Comparison of ENCODE assay signal across 8 cellular contexts in the genomic region with DNA sequence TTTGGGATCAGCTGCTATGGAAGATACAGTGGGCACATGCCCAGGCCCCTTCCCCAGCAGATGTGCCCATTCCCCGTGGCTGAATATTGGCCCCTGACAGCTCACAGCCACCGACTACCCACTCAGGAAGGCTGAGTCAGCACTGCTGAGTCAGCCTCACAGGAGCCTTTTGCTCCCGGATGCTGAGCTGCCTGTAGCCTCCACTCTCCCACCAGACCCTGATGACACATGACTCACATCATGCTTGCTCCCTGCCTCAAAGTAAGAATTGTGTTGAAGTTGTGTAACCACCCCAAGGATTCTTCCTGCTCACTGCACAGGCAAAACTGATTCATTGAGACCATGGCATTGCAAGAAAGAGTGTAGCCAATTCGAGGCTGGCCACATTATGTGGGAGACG.
DNase-seq lines count a peak whose midpoint lies in the region; ATAC-seq and TF ChIP-seq lines count a peak whose summit lies in the region.
"Had no signal": no experiment of that assay in that cellular context is flagged by ENCODE, and none has a peak within 500 bp of the region (broad histone marks: within the 10 kb centered on the region; RNA-seq: fewer than 3 reads in every experiment).

No MANE protein-coding gene starts in this region.

- DNase-seq in ELF-1 (ENCODE audit: low read depth, low spot score): peak; percentile 49
- DNase-seq in MG63: peak; percentile 79
- peak; percentile 14 for DNase-seq in choroid plexus epithelial cell (ENCODE audit: low read depth)
- DNase-seq in renal cortical epithelial cell (ENCODE audit: low read depth): peak; percentile 76
- no peak for DNase-seq in esophagus muscularis mucosa (ENCODE audit: extremely low spot score)
- DNase-seq in amygdala (lab: John Stamatoyannopoulos, UW): no peak
- DNase-seq: NCI-H524 treated with DMSO at 0.1 percent for 48 hours had no signal

- no peaks in the 10 kb centered on the region for H3K4me1 ChIP-seq in esophagus muscularis mucosa

- TF ChIP-seq POLR2A in esophagus muscularis mucosa (IDR thresholded peaks at IDR 0.05; ENCODE audit: low read depth): no peak

- WGBS in esophagus muscularis mucosa: 85% methylated on average over 2 of the region's 5 CpGs

- no peak for ATAC-seq in GM18498 (IDR thresholded peaks at IDR 0.05; ENCODE audit: unreplicated experiment)

- H3K27me3 ChIP-seq in MG63 (no peaks in the 10 kb centered on the region; the same call in 1 of the 2 replicates), esophagus muscularis mucosa (no peaks in the 10 kb centered on the region)

- H3K27ac ChIP-seq in esophagus muscularis mucosa (replicated peaks in 1 of 4): no peak overlapping the region

- TF ChIP-seq EP300 in esophagus muscularis mucosa (IDR thresholded peaks at IDR 0.05): no peak

- H3K4me3 ChIP-seq in MG63 (no peak overlapping the region), choroid plexus epithelial cell (ENCODE audit: low read depth, low read length) (no peak overlapping the region), esophagus muscularis mucosa (no peak overlapping the region)

- TF ChIP-seq CTCF in choroid plexus epithelial cell (conservative IDR thresholded peaks at IDR 0.05; ENCODE audit: low read depth, low read length): no peak
- no peak for TF ChIP-seq CTCF in esophagus muscularis mucosa (IDR thresholded peaks at IDR 0.05)

- H3K36me3 ChIP-seq in MG63 (no peaks in the 10 kb centered on the region), esophagus muscularis mucosa (no peaks in the 10 kb centered on the region)

- H3K9me3 ChIP-seq in MG63: no peaks in the 10 kb centered on the region
- H3K9me3 ChIP-seq in esophagus muscularis mucosa: no peaks in the 10 kb centered on the region

- intact Hi-C loops in esophagus muscularis mucosa (cut with DNase I): no loop called here

Comparison
In these comparisons a context has a peak if more than half of its experiments do, and no peak if none do; other contexts are left out.
1. DNase-seq: peak in ELF-1 (single experiment), MG63 (single experiment), choroid plexus epithelial cell (single experiment) and renal cortical epithelial cell (single experiment); none in esophagus muscularis mucosa (single experiment) and amygdala (0 of 56).